ENCODE assay signal across 25 cellular contexts in the genomic region with DNA sequence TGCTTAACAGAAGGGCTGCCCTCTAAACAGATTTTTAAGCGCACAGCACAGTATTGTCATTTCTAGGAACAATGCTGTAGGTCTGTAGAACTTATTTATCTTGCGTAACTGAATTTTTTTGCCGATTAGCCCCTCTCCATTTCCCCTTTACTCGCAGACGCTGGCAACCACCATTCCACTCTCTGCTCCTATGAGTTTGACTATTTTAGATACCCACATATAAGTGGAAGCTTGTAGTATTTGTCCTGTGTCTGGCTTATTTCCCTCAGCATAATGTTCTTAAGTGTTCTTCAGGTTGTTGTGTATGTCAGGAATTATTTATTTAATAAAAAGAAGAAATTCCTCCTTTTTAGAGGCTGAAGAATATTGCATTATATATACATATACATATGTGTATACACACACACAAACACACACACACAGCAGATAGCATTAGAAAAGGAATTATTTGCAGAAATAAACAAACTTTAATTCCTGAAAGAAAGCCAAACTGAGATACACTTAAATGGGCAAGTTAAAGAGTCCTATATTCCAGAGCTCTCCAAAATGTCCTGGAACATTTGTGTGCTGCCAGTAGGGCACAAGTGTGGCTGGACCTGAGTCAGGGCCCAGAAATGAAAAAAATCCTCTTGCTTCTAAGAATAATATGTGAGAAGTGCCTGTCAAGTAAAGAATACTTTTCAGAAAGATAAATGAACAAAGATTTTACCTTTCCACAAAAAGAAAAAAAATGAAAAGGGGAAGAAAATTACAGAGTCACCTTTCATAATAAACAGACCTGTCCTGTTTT. TPM values are rescaled to one million over a fixed set of nuclear protein-coding genes. Genes with fewer than 3 reads are reported as not detected.
DNase-seq lines count a peak whose midpoint lies in the region; ATAC-seq and TF ChIP-seq lines count a peak whose summit lies in the region.
"Had no signal": no experiment of that assay in that cellular context is flagged by ENCODE, and none has a peak within 500 bp of the region (broad histone marks: within the 10 kb centered on the region; RNA-seq: fewer than 3 reads in every experiment).

No MANE protein-coding gene starts in this region.

- no peaks in the 10 kb centered on the region for H3K36me3 ChIP-seq in gastroesophageal sphincter
- no peaks in the 10 kb centered on the region for H3K36me3 ChIP-seq in left lung
- H3K36me3 ChIP-seq in thyroid gland: no peaks in the 10 kb centered on the region
- H3K36me3 ChIP-seq: BLaER1, HAP-1 had no signal

- 25 to 42% methylated on average over 4 to 5 of the region's 5 CpGs for WGBS in gastroesophageal sphincter (ENCODE audit: low coverage in 1 of 2), 2 donors
- 48 to 49% methylated on average over 5 of the region's 5 CpGs for WGBS in thyroid gland, 2 donors

- peak; percentile 2 for DNase-seq in SIG-M5 treated with dmso at 0.1 percent for 504 hours (lab: John Stamatoyannopoulos, UW; ENCODE audit: unreplicated experiment)
- no peak for DNase-seq in SIG-M5 (lab: John Stamatoyannopoulos, UW)
- DNase-seq in left lung: peak in 1 of 2 donors; percentile 42
- DNase-seq in thyroid gland: peak; percentile 51 to 64
- DNase-seq in NOMO-1 treated with DMSO at 0.1 percent for 48 hours (lab: John Stamatoyannopoulos, UW; ENCODE audit: unreplicated experiment): no peak
- DNase-seq in activated CD4-positive, alpha-beta T cell treated with anti-CD3 and anti-CD28 coated beads for 1 hour: no peak
- DNase-seq in dermis blood vessel endothelial cell: no peak
- DNase-seq: ACHN; Caco-2; CD4-positive, alpha-beta memory T cell; DMS 273 treated with DMSO at 0.1 percent for 48 hours; DMS79 treated with DMSO at 0.1 percent for 48 hours; NCI-H1105 treated with DMSO at 0.1 percent for 48 hours; NCI-H1694; NCI-H2081 treated with DMSO at 0.1 percent for 48 hours; NCI-H446; NCI-H526 treated with DMSO at 0.1 percent for 48 hours; PC-3; SHP77 treated with DMSO at 0.1 percent for 48 hours had no signal

- intact Hi-C loops in left lung (cut with DNase I): no loop called here
- intact Hi-C loops in thyroid gland (cut with DNase I): no loop called here

- H3K27ac ChIP-seq in gastroesophageal sphincter (peak overlapping the region; percentile 18 to 58 (median 43)), left lung (peak overlapping the region; percentile 28 to 29), thyroid gland (peak overlapping the region; percentile 47 to 79 (median 69))
- H3K27ac ChIP-seq: 22Rv1, BLaER1, KMS-11 had no signal

- TF ChIP-seq EP300 in gastroesophageal sphincter (IDR thresholded peaks at IDR 0.05): no peak

- H3K4me1 ChIP-seq in gastroesophageal sphincter: peaks cover 0 to 23% (median 6%) of the 10 kb centered on the region in 3 donors
- H3K4me1 ChIP-seq in left lung: peaks cover 0 to 3% of the 10 kb centered on the region in 2 donors
- peaks cover 0 to 6% of the 10 kb centered on the region in 2 donors for H3K4me1 ChIP-seq in thyroid gland
- H3K4me1 ChIP-seq: BLaER1 had no signal

- ATAC-seq in gastroesophageal sphincter (no peak), left lung (peak; percentile 70)
- ATAC-seq: GM12878, PC-3 had no signal

- TF ChIP-seq POLR2A in gastroesophageal sphincter (IDR thresholded peaks at IDR 0.05) (no peak), thyroid gland (IDR thresholded peaks at IDR 0.05) (no peak)

- TF ChIP-seq CTCF in gastroesophageal sphincter (IDR thresholded peaks at IDR 0.05): no peak
- TF ChIP-seq CTCF in left lung (IDR thresholded peaks at IDR 0.05): no peak
- TF ChIP-seq CTCF in thyroid gland (IDR thresholded peaks at IDR 0.05): peak in 1 of 6 experiments; percentile 26

- H3K4me3 ChIP-seq in gastroesophageal sphincter: no peak overlapping the region
- no peak overlapping the region for H3K4me3 ChIP-seq in left lung
- no peak overlapping the region for H3K4me3 ChIP-seq in thyroid gland (replicated peaks in 1 of 3)
- H3K4me3 ChIP-seq: BLaER1, GM12878, HAP-1 had no signal

- H3K27me3 ChIP-seq in gastroesophageal sphincter (no peaks in the 10 kb centered on the region), left lung (no peaks in the 10 kb centered on the region), thyroid gland (no peaks in the 10 kb centered on the region)
- H3K27me3 ChIP-seq: BLaER1 had no signal

- H3K9me3 ChIP-seq in gastroesophageal sphincter (no peaks in the 10 kb centered on the region), left lung (no peaks in the 10 kb centered on the region), thyroid gland (no peaks in the 10 kb centered on the region)
- H3K9me3 ChIP-seq: BLaER1, Caco-2, HAP-1 had no signal

RNA-seq across cellular contexts. Expression of gene ZNF330, which starts 4.5 kb away (rescaled TPM):
- total RNA-seq in gastroesophageal sphincter: 10 to 100 TPM; 31.2 to 44.9 (median 42.4) TPM
- total RNA-seq in left lung: 10 to 100 TPM; 39.3 to 51.2 TPM
- total RNA-seq in thyroid gland: 10 to 100 TPM; 42.7 to 57.9 (median 46.4) TPM
- 29.6 and 32.9 TPM in 2 replicates for total RNA-seq in dermis blood vessel endothelial cell

Comparison
In these comparisons a context has a peak if more than half of its experiments do, and no peak if none do; other contexts are left out.
1. DNase-seq: peak in SIG-M5 treated with dmso at 0.1 percent for 504 hours (single experiment) and thyroid gland (2 of 2); none in SIG-M5 (single experiment), NOMO-1 treated with DMSO at 0.1 percent for 48 hours (single experiment), activated CD4-positive, alpha-beta T cell treated with anti-CD3 and anti-CD28 coated beads for 1 hour (single experiment) and dermis blood vessel endothelial cell (single experiment).
2. Peak in every context shown above with its lines, with median percentiles within 50 percentile points of each other: H3K27ac ChIP-seq.